In genomic region chr14:23644919-23645336, GRCh38 we compare ENCODE assay signal across 20 cellular contexts. TPM values are rescaled to one million over a fixed set of nuclear protein-coding genes. Genes with fewer than 3 reads are reported as not detected.
DNase-seq lines count a peak whose midpoint lies in the region; ATAC-seq and TF ChIP-seq lines count a peak whose summit lies in the region.
"Had no signal": no experiment of that assay in that cellular context is flagged by ENCODE, and none has a peak within 500 bp of the region (broad histone marks: within the 10 kb centered on the region; RNA-seq: fewer than 3 reads in every experiment).

No MANE protein-coding gene starts in this region.

- no peak for ATAC-seq in activated CD8-positive, alpha-beta memory T cell treated with anti-CD3 and anti-CD28 coated beads, Interleukin-2, amount 10 ng/mL, durations not matched to agents 7 days and 5 days
- ATAC-seq: CD8-positive, alpha-beta T cell; GM12878; HCT116 had no signal

- H3K4me2 ChIP-seq in PC-9: no peak overlapping the region
- H3K4me2 ChIP-seq: BLaER1 had no signal

- H3F3A ChIP-seq in PC-9 (ENCODE audit: insufficient read depth, low read depth): peaks cover 59% of the 10 kb centered on the region

- H3K9me3 Mint-ChIP-seq in activated CD8-positive, alpha-beta memory T cell treated with anti-CD3 and anti-CD28 coated beads, Interleukin-2, amount 10 ng/mL, durations not matched to agents 7 days and 5 days (ENCODE audit: low read depth): no peaks in the 10 kb centered on the region
- no peaks in the 10 kb centered on the region for H3K9me3 Mint-ChIP-seq in activated naive CD8-positive, alpha-beta T cell treated with anti-CD3 and anti-CD28 coated beads for 36 hours
- H3K9me3 Mint-ChIP-seq: CD4-positive, CD25-positive, alpha-beta regulatory T cell; CD8-positive, alpha-beta T cell had no signal

- H3K4me1 ChIP-seq in PC-9 (replicated peaks; ENCODE audit: insufficient read depth): peaks cover 74% of the 10 kb centered on the region

- 0 out of 2 replicates have a peak overlapping the region, but pooled peaks have one; percentile 3 for H3K27ac ChIP-seq in PC-9
- H3K27ac ChIP-seq: 22Rv1, BLaER1, C4-2B, GM23248 had no signal

- peak overlapping the region; percentile 66 for H3K27ac Mint-ChIP-seq in activated CD8-positive, alpha-beta memory T cell treated with anti-CD3 and anti-CD28 coated beads, Interleukin-2, amount 10 ng/mL, durations not matched to agents 7 days and 5 days
- no peak overlapping the region for H3K27ac Mint-ChIP-seq in activated naive CD8-positive, alpha-beta T cell treated with anti-CD3 and anti-CD28 coated beads for 36 hours
- H3K27ac Mint-ChIP-seq: B cell; CD4-positive, CD25-positive, alpha-beta regulatory T cell; CD8-positive, alpha-beta T cell; H9 had no signal

- H3K36me3 ChIP-seq in PC-9 (ENCODE audit: low read depth): no peaks in the 10 kb centered on the region; the same call in 1 of the 2 replicates
- H3K36me3 ChIP-seq: BLaER1 had no signal

- no TSS peak for BruUV-seq in PC-9 (replicated peaks; lab: Mats Ljungman, UMichigan)

- peaks cover 41% of the 10 kb centered on the region for H3K4me1 Mint-ChIP-seq in activated CD8-positive, alpha-beta memory T cell treated with anti-CD3 and anti-CD28 coated beads, Interleukin-2, amount 10 ng/mL, durations not matched to agents 7 days and 5 days
- H3K4me1 Mint-ChIP-seq in activated naive CD8-positive, alpha-beta T cell treated with anti-CD3 and anti-CD28 coated beads for 36 hours: no peaks in the 10 kb centered on the region
- H3K4me1 Mint-ChIP-seq: B cell; CD4-positive, CD25-positive, alpha-beta regulatory T cell; H9 had no signal

- H3K9me3 ChIP-seq in PC-9 (ENCODE audit: insufficient read depth, low read depth): no peaks in the 10 kb centered on the region
- H3K9me3 ChIP-seq: BLaER1 had no signal

- H3K79me2 ChIP-seq in PC-9 (ENCODE audit: low read depth): peaks cover 26% of the 10 kb centered on the region

- DNase-seq in activated CD8-positive, alpha-beta memory T cell treated with anti-CD3 and anti-CD28 coated beads, Interleukin-2, amount 10 ng/mL, durations not matched to agents 7 days and 5 days: no peak
- DNase-seq in activated CD8-positive, alpha-beta memory T cell treated with anti-CD3 and anti-CD28 coated beads for 24 hours: no peak
- DNase-seq in PC-9: no peak
- DNase-seq in mesenteric fat pad (ENCODE audit: low spot score): peak; percentile 39
- DNase-seq in NCI-H748 (lab: John Stamatoyannopoulos, UW; ENCODE audit: unreplicated experiment): no peak
- DNase-seq in activated naive CD8-positive, alpha-beta T cell treated with anti-CD3 and anti-CD28 coated beads for 36 hours: no peak
- DNase-seq: CD4-positive, CD25-positive, alpha-beta regulatory T cell; CD8-positive, alpha-beta T cell; DMS 273 treated with DMSO at 0.1 percent for 48 hours; DMS79; EL; GDM1; GM23248; H9 had no signal

- no peak overlapping the region for H3K4me3 Mint-ChIP-seq in activated CD8-positive, alpha-beta memory T cell treated with anti-CD3 and anti-CD28 coated beads, Interleukin-2, amount 10 ng/mL, durations not matched to agents 7 days and 5 days
- no peak overlapping the region for H3K4me3 Mint-ChIP-seq in activated naive CD8-positive, alpha-beta T cell treated with anti-CD3 and anti-CD28 coated beads for 36 hours
- H3K4me3 Mint-ChIP-seq: B cell; CD4-positive, CD25-positive, alpha-beta regulatory T cell; CD8-positive, alpha-beta T cell; H9 had no signal

- POLR2A ChIA-PET in PC-9 (lab: Charles Lee; ENCODE audit: unreplicated experiment): no interaction called here

- no peaks in the 10 kb centered on the region for H3K27me3 Mint-ChIP-seq in activated CD8-positive, alpha-beta memory T cell treated with anti-CD3 and anti-CD28 coated beads, Interleukin-2, amount 10 ng/mL, durations not matched to agents 7 days and 5 days
- no peaks in the 10 kb centered on the region for H3K27me3 Mint-ChIP-seq in activated naive CD8-positive, alpha-beta T cell treated with anti-CD3 and anti-CD28 coated beads for 36 hours

- H3K4me3 ChIP-seq in PC-9: no peak overlapping the region
- H3K4me3 ChIP-seq: BLaER1, GM12878, GM23248 had no signal

- intact Hi-C loops in PC-9 (cut with micrococcal nuclease; ENCODE audit: unreplicated experiment): no loop called here

- H4K20me1 ChIP-seq in PC-9 (ENCODE audit: insufficient read depth): no peaks in the 10 kb centered on the region
- H4K20me1 ChIP-seq: BLaER1 had no signal

- H3K27me3 ChIP-seq in PC-9 (ENCODE audit: insufficient read depth, low read depth): no peaks in the 10 kb centered on the region
- H3K27me3 ChIP-seq: BLaER1 had no signal

- H3K9me2 ChIP-seq in PC-9 (ENCODE audit: insufficient read depth): no peaks in the 10 kb centered on the region

- peaks cover 1% of the 10 kb centered on the region for H3K36me3 Mint-ChIP-seq in activated CD8-positive, alpha-beta memory T cell treated with anti-CD3 and anti-CD28 coated beads, Interleukin-2, amount 10 ng/mL, durations not matched to agents 7 days and 5 days
- H3K36me3 Mint-ChIP-seq in activated naive CD8-positive, alpha-beta T cell treated with anti-CD3 and anti-CD28 coated beads for 36 hours: no peaks in the 10 kb centered on the region
- H3K36me3 Mint-ChIP-seq: CD4-positive, CD25-positive, alpha-beta regulatory T cell; CD8-positive, alpha-beta T cell had no signal

- TF ChIP-seq CTCF in PC-9 (conservative IDR thresholded peaks at IDR 0.05): no peak

- CTCF ChIA-PET in activated CD8-positive, alpha-beta memory T cell treated with anti-CD3 and anti-CD28 coated beads, Interleukin-2, amount 10 ng/mL, durations not matched to agents 7 days and 5 days (lab: Charles Lee): interaction anchor here (1.2 to 4.8 kb wide), 4 partner anchors 14 to 56 kb away, joined by 3 to 23 read pairs (median 6); no protein-coding TSS in a partner anchor
- CTCF ChIA-PET in PC-9 (lab: Charles Lee): no interaction called here

- H2AFZ ChIP-seq in PC-9: no peak overlapping the region
- H2AFZ ChIP-seq: GM23248 had no signal

RNA-seq across cellular contexts. Expression of gene DHRS2, which starts 8.8 kb away (rescaled TPM):
- total RNA-seq in activated CD8-positive, alpha-beta memory T cell treated with anti-CD3 and anti-CD28 coated beads, Interleukin-2, amount 10 ng/mL, durations not matched to agents 7 days and 5 days: 1 to 10 TPM; 1.1 to 2.7 TPM
- total RNA-seq in PC-9 (2021) (0.55 and 1.3 TPM in 2 replicates), mesenteric fat pad (not detected)
- 10 to 100 TPM; 10.4 to 11.6 TPM for total RNA-seq in activated naive CD8-positive, alpha-beta T cell treated with anti-CD3 and anti-CD28 coated beads for 36 hours
- total RNA-seq: B cell; CD4-positive, CD25-positive, alpha-beta regulatory T cell; CD8-positive, alpha-beta T cell; GM23248 had no signal
